In the genomic region with DNA sequence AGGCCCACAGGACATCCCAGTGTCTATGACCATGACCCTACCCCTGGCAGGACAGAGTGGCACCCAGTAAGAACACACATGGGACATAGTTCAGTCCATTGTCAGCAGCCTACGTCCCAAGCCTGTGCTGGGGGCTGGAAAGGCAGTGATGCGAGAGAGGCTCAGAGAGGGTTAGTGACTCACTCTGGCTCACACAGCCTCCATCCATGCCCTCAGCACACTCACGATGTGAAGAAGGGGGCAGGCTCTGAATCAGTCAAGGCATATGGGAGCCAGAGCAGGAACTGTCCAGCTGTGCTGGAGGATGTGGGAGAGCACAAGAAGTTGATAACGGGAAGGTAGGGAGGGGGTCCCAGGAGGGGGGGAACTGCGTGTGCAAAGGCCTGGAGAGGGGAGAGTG, we compare ENCODE assay signal across 16 cellular contexts.
DNase-seq lines count a peak whose midpoint lies in the region; ATAC-seq, FAIRE-seq and TF ChIP-seq lines count a peak whose summit lies in the region.
"Had no signal": no experiment of that assay in that cellular context is flagged by ENCODE, and none has a peak within 500 bp of the region (broad histone marks: within the 10 kb centered on the region; RNA-seq: fewer than 3 reads in every experiment).

No MANE protein-coding gene starts in this region.

- ATAC-seq in activated T-helper 17 cell treated with anti-CD3 and anti-CD28 coated beads, Interleukin-2, amount 50 U/mL, for 72 hours (replicated peaks): peak; percentile 84
- ATAC-seq in HepG2 (no peak), HG03439 (IDR thresholded peaks at IDR 0.05; ENCODE audit: unreplicated experiment) (no peak)
- ATAC-seq: gastroesophageal sphincter had no signal

- H3K27ac Mint-ChIP-seq in activated T-helper 17 cell treated with anti-CD3 and anti-CD28 coated beads, Interleukin-2, amount 50 U/mL, for 72 hours: peak overlapping the region; percentile 86
- no peak overlapping the region for H3K27ac Mint-ChIP-seq in neural progenitor cell

- peaks cover 38% of the 10 kb centered on the region for H3K4me1 Mint-ChIP-seq in activated T-helper 17 cell treated with anti-CD3 and anti-CD28 coated beads, Interleukin-2, amount 50 U/mL, for 72 hours
- peaks cover 5% of the 10 kb centered on the region for H3K4me1 Mint-ChIP-seq in neural progenitor cell

- H3K27ac ChIP-seq in HepG2 (ENCODE audit: extremely low read length, insufficient read depth, low read length): no peak overlapping the region
- H3K27ac ChIP-seq in neural progenitor cell: no peak overlapping the region
- H3K27ac ChIP-seq: BLaER1, gastroesophageal sphincter had no signal

- H3K9me3 ChIP-seq in HepG2 (ENCODE audit: low read length): no peaks in the 10 kb centered on the region
- H3K9me3 ChIP-seq in neural progenitor cell (ENCODE audit: low read depth): no peaks in the 10 kb centered on the region
- H3K9me3 ChIP-seq: BLaER1, gastroesophageal sphincter had no signal

- no peak overlapping the region for H3K4me3 ChIP-seq in AG10803 (ENCODE audit: low read length)
- H3K4me3 ChIP-seq in HepG2 (replicated peaks in 1 of 3; ENCODE audit: insufficient read depth in 1 of 3, low read depth in 2 of 3, low read length in 3 of 3): no peak overlapping the region
- no peak overlapping the region for H3K4me3 ChIP-seq in neural progenitor cell
- H3K4me3 ChIP-seq: BLaER1, gastroesophageal sphincter had no signal

- H3K36me3 ChIP-seq in HepG2 (replicated peaks in 1 of 2; ENCODE audit: control insufficient read depth in 1 of 2, insufficient read depth in 2 of 2, low read length in 2 of 2) (peaks cover 0 to 4% of the 10 kb centered on the region in 2 experiments; a peak in 1 of 5 replicates), neural progenitor cell (no peaks in the 10 kb centered on the region)
- H3K36me3 ChIP-seq: BLaER1 had no signal

- H3K36me3 Mint-ChIP-seq in activated T-helper 17 cell treated with anti-CD3 and anti-CD28 coated beads, Interleukin-2, amount 50 U/mL, for 72 hours (ENCODE audit: low read depth): peaks cover 80% of the 10 kb centered on the region
- no peaks in the 10 kb centered on the region for H3K36me3 Mint-ChIP-seq in neural progenitor cell

- DNase-seq in AG10803 (ENCODE audit: low read depth): peak; percentile 49
- DNase-seq in EH (ENCODE audit: low read depth): peak; percentile 42
- no peak for DNase-seq in HepG2 (ENCODE audit: low spot score)
- no peak for DNase-seq in neural progenitor cell (ENCODE audit: low spot score)
- DNase-seq in head of caudate nucleus: no peak
- no peak for DNase-seq in HPDE6-E6E7 (ENCODE audit: extremely low spot score)
- DNase-seq: activated CD8-positive, alpha-beta memory T cell treated with anti-CD3 and anti-CD28 coated beads, Interleukin-2, amount 50 U/mL, for 4 hours; islet precursor cell; NCI-H1092 treated with DMSO at 0.1 percent for 48 hours; NCI-H510A had no signal

- in situ Hi-C loops in HepG2 (cut with HindIII; ENCODE audit: extremely low pct_ligation_motif_present, low pct_unique_long_range_greater_than_20kb): no loop called here

- no peaks in the 10 kb centered on the region for H3K27me3 ChIP-seq in HepG2 (ENCODE audit: control insufficient read depth in 1 of 2, insufficient read depth in 2 of 2, low read length in 2 of 2)
- H3K27me3 ChIP-seq in neural progenitor cell: no peaks in the 10 kb centered on the region
- H3K27me3 ChIP-seq: gastroesophageal sphincter had no signal

- H3K9me3 Mint-ChIP-seq in activated T-helper 17 cell treated with anti-CD3 and anti-CD28 coated beads, Interleukin-2, amount 50 U/mL, for 72 hours: no peaks in the 10 kb centered on the region
- H3K9me3 Mint-ChIP-seq in neural progenitor cell: peaks cover 2% of the 10 kb centered on the region

- TF ChIP-seq CTCF in AG10803 (conservative IDR thresholded peaks at IDR 0.05; ENCODE audit: low read length) (no peak), HepG2 (CRISPR knock-in tag; IDR thresholded peaks at IDR 0.05) (no peak), neural progenitor cell (IDR thresholded peaks at IDR 0.05) (no peak)

- no TSS peak for BruUV-seq in HepG2 (replicated peaks; lab: Mats Ljungman, UMichigan)

- H3K79me2 ChIP-seq in HepG2 (ENCODE audit: insufficient read depth, low read length) (no peaks in the 10 kb centered on the region), neural progenitor cell (ENCODE audit: low read depth) (no peaks in the 10 kb centered on the region)

- TF ChIP-seq EP300 in HepG2 (IDR thresholded peaks at IDR 0.05; ENCODE audit: low read depth in 2 of 2, low read length in 2 of 2) (no peak), HepG2 (CRISPR knock-in tag; IDR thresholded peaks at IDR 0.05; ENCODE audit: borderline replicate concordance) (no peak)

- H3K4me3 Mint-ChIP-seq in activated T-helper 17 cell treated with anti-CD3 and anti-CD28 coated beads, Interleukin-2, amount 50 U/mL, for 72 hours: peak overlapping the region; percentile 71
- no peak overlapping the region for H3K4me3 Mint-ChIP-seq in neural progenitor cell

- POLR2A ChIA-PET in HepG2 (lab: Yijun Ruan, JAX): no interaction called here

- no peak for FAIRE-seq in HepG2 (lab: Jason Lieb, UNC)
- FAIRE-seq: G401.6, H54 had no signal

- H3K4me1 ChIP-seq in HepG2 (ENCODE audit: insufficient read depth, low read length) (no peaks in the 10 kb centered on the region), neural progenitor cell (no peaks in the 10 kb centered on the region)

- no peaks in the 10 kb centered on the region for H3K27me3 Mint-ChIP-seq in activated T-helper 17 cell treated with anti-CD3 and anti-CD28 coated beads, Interleukin-2, amount 50 U/mL, for 72 hours
- H3K27me3 Mint-ChIP-seq in neural progenitor cell (ENCODE audit: insufficient read depth, low read depth): peaks cover 2% of the 10 kb centered on the region

- WGBS in HepG2 (ENCODE audit: low lambda C conversion rate): 93% methylated on average over 5 of the region's 5 CpGs

- no peak for TF ChIP-seq POLR2A in HepG2 (IDR thresholded peaks at IDR 0.05; ENCODE audit: insufficient read depth in 1 of 2, low read depth in 2 of 2, low read length in 2 of 2)

- no peak overlapping the region for H2AFZ ChIP-seq in HepG2 (ENCODE audit: low read length)
- no peak overlapping the region for H2AFZ ChIP-seq in neural progenitor cell (replicated peaks)

- H4K20me1 ChIP-seq in HepG2 (ENCODE audit: insufficient read depth, low read length) (no peaks in the 10 kb centered on the region), neural progenitor cell (ENCODE audit: low read depth) (no peaks in the 10 kb centered on the region)

- intact Hi-C loops in HepG2 (cut with micrococcal nuclease; ENCODE audit: unreplicated experiment): no loop called here
- intact Hi-C loops in head of caudate nucleus (cut with DNase I): no loop called here

- H3K9ac ChIP-seq in HepG2 (ENCODE audit: insufficient read depth, low read depth, low read length): no peak overlapping the region
- H3K9ac ChIP-seq in neural progenitor cell: no peak overlapping the region
- H3K9ac ChIP-seq: BLaER1 had no signal

- CTCF ChIA-PET in HepG2 (lab: Yijun Ruan, JAX; ENCODE audit: low intra/inter-chr PET ratio, low total read pairs): no interaction called here

- H3K4me2 ChIP-seq in HepG2 (ENCODE audit: low read depth, low read length): no peak overlapping the region
- H3K4me2 ChIP-seq in neural progenitor cell: no peak overlapping the region

- H3F3A ChIP-seq in neural progenitor cell (ENCODE audit: low read depth): no peaks in the 10 kb centered on the region

- TF ChIP-seq RAD21 in HepG2 (CRISPR knock-in tag; IDR thresholded peaks at IDR 0.05): no peak

TF ChIP-seq in HepG2, 621 proteins besides CTCF, POLR2A, EP300 and RAD21:
- TF ChIP-seq ZBTB7B (CRISPR knock-in tag; IDR thresholded peaks at IDR 0.05) (no peak), ZNF768 (CRISPR knock-in tag; IDR thresholded peaks at IDR 0.05) (peak; percentile 91)

Comparison
In these comparisons a context has a peak if more than half of its experiments do, and no peak if none do; other contexts are left out.
1. DNase-seq: peak in AG10803 (single experiment) and EH (single experiment); none in HepG2 (single experiment), neural progenitor cell (single experiment), head of caudate nucleus (0 of 42) and HPDE6-E6E7 (single experiment).